ENCODE assay signal across 1 cellular context in the genomic region with DNA sequence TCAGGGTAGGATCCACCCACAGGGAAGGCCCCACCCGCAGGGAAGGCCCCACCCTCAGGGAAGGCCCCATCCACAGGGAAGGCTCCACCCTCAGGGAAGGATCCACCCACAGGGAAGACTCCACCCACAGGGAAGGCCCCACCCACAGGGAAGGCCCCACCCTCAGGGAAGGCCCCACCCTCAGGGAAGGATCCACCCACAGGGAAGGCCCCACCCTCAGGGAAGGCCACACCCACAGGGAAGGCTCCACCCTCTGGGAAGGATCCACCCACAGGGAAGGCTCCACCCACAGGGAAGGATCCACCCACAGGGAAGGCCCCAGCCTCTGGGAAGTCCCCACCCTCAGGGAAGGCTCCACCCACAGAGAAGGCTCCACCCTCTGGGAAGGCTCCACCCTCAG.
TF ChIP-seq lines count a peak whose summit lies in the region.

No MANE protein-coding gene starts in this region.

TF ChIP-seq in HCT116, 20 proteins besides CTCF, POLR2A, EP300 and RAD21 (continued from another document):
- TF ChIP-seq, protein P1, sequence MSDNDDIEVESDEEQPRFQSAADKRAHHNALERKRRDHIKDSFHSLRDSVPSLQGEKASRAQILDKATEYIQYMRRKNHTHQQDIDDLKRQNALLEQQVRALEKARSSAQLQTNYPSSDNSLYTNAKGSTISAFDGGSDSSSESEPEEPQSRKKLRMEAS (IDR thresholded peaks at IDR 0.05), result no peak
- TF ChIP-seq ZNF274 (IDR thresholded peaks at IDR 0.05; ENCODE audit: low read depth, low read length) (no peak), JUND (IDR thresholded peaks at IDR 0.05) (no peak)
TF ChIP-seq in HCT116: peak in this region for 0.
